8 cellular contexts compared by ENCODE assay signal in the genomic region with DNA sequence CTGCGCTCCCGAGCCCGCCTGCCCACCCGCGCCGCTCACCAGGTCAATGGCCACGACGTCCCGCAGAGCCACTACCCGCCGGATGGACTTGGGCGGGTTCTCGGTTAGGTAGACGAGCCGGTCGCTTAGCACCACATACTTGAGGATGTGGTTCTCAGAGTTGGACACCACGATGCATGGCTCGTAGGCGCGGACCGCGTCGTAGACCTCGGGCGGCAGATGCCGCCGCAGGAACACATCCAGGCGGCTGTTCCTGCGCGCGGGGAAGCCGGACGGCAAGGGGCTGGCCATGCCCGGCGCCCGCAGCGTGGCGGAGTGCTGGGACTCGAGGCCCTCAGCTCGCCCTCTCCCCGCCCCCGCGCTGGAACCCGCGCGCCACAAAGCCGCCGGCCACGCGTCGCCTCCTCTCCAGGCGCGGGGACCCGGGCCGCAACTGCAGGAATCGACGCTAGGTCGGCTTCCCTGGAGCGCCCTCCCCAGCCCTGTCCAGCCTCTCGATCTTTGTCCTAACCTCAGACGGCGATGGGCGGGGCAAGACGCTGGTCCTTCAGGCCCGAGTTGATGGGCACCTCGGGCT. TPM values are rescaled to one million over a fixed set of nuclear protein-coding genes. Genes with fewer than 3 reads are reported as not detected.
A peak's percentile ranks its signal among the peaks of the same experiment; 100 is the strongest.
DNase-seq lines count a peak whose midpoint lies in the region; ATAC-seq and TF ChIP-seq lines count a peak whose summit lies in the region.

A gene with protein sequence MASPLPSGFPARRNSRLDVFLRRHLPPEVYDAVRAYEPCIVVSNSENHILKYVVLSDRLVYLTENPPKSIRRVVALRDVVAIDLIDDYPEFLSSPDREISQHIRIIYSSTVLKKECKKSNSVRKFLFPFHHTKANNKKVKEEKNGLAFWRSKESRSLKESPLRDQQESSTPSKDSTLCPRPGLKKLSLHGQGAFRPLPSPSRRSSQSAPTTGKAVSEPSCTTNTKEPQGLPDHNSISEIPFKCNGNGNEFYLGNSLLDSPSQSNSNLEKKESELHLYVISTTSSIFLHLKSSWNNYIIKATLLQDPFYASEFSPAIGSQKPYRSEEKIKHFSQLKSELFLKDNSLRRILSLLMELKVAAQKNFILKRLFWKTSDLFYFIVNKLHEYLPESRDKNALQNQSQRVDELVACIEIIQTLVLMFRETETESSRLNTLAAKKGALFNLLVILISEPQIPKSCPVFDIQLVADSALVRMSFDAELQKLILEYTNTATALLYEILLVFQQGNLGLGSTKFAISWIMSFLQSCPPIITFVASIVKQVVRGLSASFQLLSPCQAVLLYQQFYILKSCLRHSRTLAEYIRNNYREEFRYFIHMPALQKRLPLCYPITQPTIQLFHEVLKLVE (minus strand): TSS at position 484 of the 577 bp plus-strand sequence. CDS start 193 bp downstream, at position 291.

- no peak within 1 kb of the TSS for H3K27ac Mint-ChIP-seq in CD8-positive, alpha-beta T cell

- H3K4me1 Mint-ChIP-seq in CD8-positive, alpha-beta T cell (ENCODE audit: low read depth): peaks cover 13% of the 10 kb centered on the region

- TF ChIP-seq CTCF in CD8-positive, alpha-beta T cell (IDR thresholded peaks at IDR 0.05): no peak
- TF ChIP-seq CTCF in coronary artery (IDR thresholded peaks at IDR 0.05): no peak

- no peak within 1 kb of the TSS for H3K27ac ChIP-seq in CD8-positive, alpha-beta T cell (ENCODE audit: low read depth, low read length)
- no peak within 1 kb of the TSS for H3K27ac ChIP-seq in coronary artery

- H3K9me3 ChIP-seq in CD8-positive, alpha-beta T cell (ENCODE audit: low read length): no peaks in the 10 kb centered on the region
- H3K9me3 ChIP-seq in mononuclear cell (ENCODE audit: low read depth, low read length): no peaks in the 10 kb centered on the region

- POLR2A ChIA-PET in CD8-positive, alpha-beta T cell (lab: Charles Lee): interaction anchor here (0.6 to 1.5 kb wide), 2 partner anchors 162 to 168 kb away, joined by 3 read pairs; a partner anchor contains a TSS

- DNase-seq in CD8-positive, alpha-beta T cell: no peak
- peak; percentile 39 for DNase-seq in NCI-H2171 treated with DMSO at 0.1 percent for 48 hours (lab: John Stamatoyannopoulos, UW)
- no peak for DNase-seq in coronary artery (ENCODE audit: low spot score)
- no peak for DNase-seq in kidney glomerular epithelial cell (lab: John Stamatoyannopoulos, UW)

- H3K4me3 Mint-ChIP-seq in CD8-positive, alpha-beta T cell: peak within 1 kb of the TSS; percentile 82

- CTCF ChIA-PET in CD8-positive, alpha-beta T cell (lab: Charles Lee): interaction anchor here (1.0 kb wide), 1 partner anchor 15 kb away, joined by 3 read pairs; no protein-coding TSS in a partner anchor

- no peaks in the 10 kb centered on the region for H3K27me3 ChIP-seq in CD8-positive, alpha-beta T cell (ENCODE audit: insufficient read depth, low read length)
- peaks cover 26% of the 10 kb centered on the region for H3K27me3 ChIP-seq in mononuclear cell (ENCODE audit: insufficient read depth, low read length)

- H3K36me3 Mint-ChIP-seq in CD8-positive, alpha-beta T cell: no peaks in the 10 kb centered on the region

- H3K4me3 ChIP-seq in CD8-positive, alpha-beta T cell (ENCODE audit: low read depth, low read length): peak within 1 kb of the TSS; percentile 39
- H3K4me3 ChIP-seq in coronary artery: peak within 1 kb of the TSS; percentile 73
- H3K4me3 ChIP-seq in mononuclear cell (ENCODE audit: low read length): peak within 1 kb of the TSS; percentile 23

- no peak for ATAC-seq in CD8-positive, alpha-beta T cell
- ATAC-seq in HG03039 (IDR thresholded peaks at IDR 0.05; ENCODE audit: unreplicated experiment): no peak
- no peak for ATAC-seq in GM18868 (IDR thresholded peaks at IDR 0.05; ENCODE audit: unreplicated experiment)
- no peak for ATAC-seq in HG03432 (IDR thresholded peaks at IDR 0.05; ENCODE audit: unreplicated experiment)

- H3K9me3 Mint-ChIP-seq in CD8-positive, alpha-beta T cell: no peaks in the 10 kb centered on the region

- H3K36me3 ChIP-seq in CD8-positive, alpha-beta T cell (ENCODE audit: insufficient read depth, low read length): no peaks in the 10 kb centered on the region

- H3K27me3 Mint-ChIP-seq in CD8-positive, alpha-beta T cell (ENCODE audit: low read depth): peaks cover 9% of the 10 kb centered on the region

- H3K4me1 ChIP-seq in CD8-positive, alpha-beta T cell (ENCODE audit: insufficient read depth, low read length): peaks cover 11% of the 10 kb centered on the region
- H3K4me1 ChIP-seq in mononuclear cell (ENCODE audit: insufficient read depth, low read length): peaks cover 11% of the 10 kb centered on the region

- intact Hi-C loops in CD8-positive, alpha-beta T cell (cut with DNase I, micrococcal nuclease): loop anchor here in 1 of 2 experiments (5.0 kb wide), 1 partner anchor 548 kb away; a partner anchor contains a TSS

RNA-seq across cellular contexts. Expression of the gene that starts here (rescaled TPM):
- not detected for total RNA-seq in CD8-positive, alpha-beta T cell
- total RNA-seq in mononuclear cell: 0.73 TPM

Comparison
In these comparisons a context has a peak if more than half of its experiments do, and no peak if none do; other contexts are left out.
1. H3K4me3 ChIP-seq: peak in every context shown above with its lines; median percentile 73 in coronary artery; 39 in CD8-positive, alpha-beta T cell; 23 in mononuclear cell.